ENCODE assay signal across 8 cellular contexts in genomic region chr6:117483004-117483644, GRCh38. TPM values are rescaled to one million over a fixed set of nuclear protein-coding genes. Genes with fewer than 3 reads are reported as not detected.
DNase-seq lines count a peak whose midpoint lies in the region; ATAC-seq, FAIRE-seq and TF ChIP-seq lines count a peak whose summit lies in the region.

No MANE protein-coding gene starts in this region.

- peaks cover 38% of the 10 kb centered on the region for H3K27me3 Mint-ChIP-seq in activated T-helper 1 cell treated with anti-CD3 and anti-CD28 coated beads, Interleukin-12 subunit alpha, Interleukin-12 subunit beta, Interleukin-2, Interleukin-4 antibody, amounts not matched to agents 30 ng/mL and 10 ng/mL and 1 ng/mL, durations not matched to agents 14 hours and 24 hours and 36 hours (ENCODE audit: insufficient read depth)
- peaks cover 31% of the 10 kb centered on the region for H3K27me3 Mint-ChIP-seq in neural crest cell (ENCODE audit: low read depth)

- H3K4me1 Mint-ChIP-seq in activated T-helper 1 cell treated with anti-CD3 and anti-CD28 coated beads, Interleukin-12 subunit alpha, Interleukin-12 subunit beta, Interleukin-2, Interleukin-4 antibody, amounts not matched to agents 30 ng/mL and 10 ng/mL and 1 ng/mL, durations not matched to agents 14 hours and 24 hours and 36 hours (ENCODE audit: low read depth) = peaks cover 23% of the 10 kb centered on the region
- H3K4me1 Mint-ChIP-seq in neural crest cell = peaks cover 26% of the 10 kb centered on the region

- no peak for ATAC-seq in HG03280 (IDR thresholded peaks at IDR 0.05; ENCODE audit: unreplicated experiment)

- peak overlapping the region; percentile 91 for H3K27ac Mint-ChIP-seq in activated T-helper 1 cell treated with anti-CD3 and anti-CD28 coated beads, Interleukin-12 subunit alpha, Interleukin-12 subunit beta, Interleukin-2, Interleukin-4 antibody, amounts not matched to agents 30 ng/mL and 10 ng/mL and 1 ng/mL, durations not matched to agents 14 hours and 24 hours and 36 hours
- H3K27ac Mint-ChIP-seq in neural crest cell (ENCODE audit: unreplicated experiment) = peak overlapping the region; percentile 69

- peak overlapping the region; percentile 95 for H3K4me3 Mint-ChIP-seq in activated T-helper 1 cell treated with anti-CD3 and anti-CD28 coated beads, Interleukin-12 subunit alpha, Interleukin-12 subunit beta, Interleukin-2, Interleukin-4 antibody, amounts not matched to agents 30 ng/mL and 10 ng/mL and 1 ng/mL, durations not matched to agents 14 hours and 24 hours and 36 hours
- peak overlapping the region; percentile 95 for H3K4me3 Mint-ChIP-seq in neural crest cell

- no peak for FAIRE-seq in frontal cortex (lab: Jason Lieb, UNC)

- intact Hi-C loops in activated T-helper 1 cell treated with anti-CD3 and anti-CD28 coated beads, Interleukin-12 subunit alpha, Interleukin-12 subunit beta, Interleukin-2, Interleukin-4 antibody, amounts not matched to agents 30 ng/mL and 10 ng/mL and 1 ng/mL, durations not matched to agents 14 hours and 24 hours and 36 hours (cut with micrococcal nuclease) = loop anchor here (1.0 to 5.0 kb wide), 3 partner anchors 65 to 1169 kb away; partner anchors contain the start of genes CEP85L and NUS1

- CTCF ChIA-PET in HEK293T (lab: Yijun Ruan, JAX) = interaction anchor here (0.7 to 1.1 kb wide), 3 partner anchors 34 to 1223 kb away, joined by 3 to 4 read pairs (median 3); no protein-coding TSS in a partner anchor

- DNase-seq in NCI-H748 (lab: John Stamatoyannopoulos, UW; ENCODE audit: unreplicated experiment) (peak; percentile 72), NCI-H748 treated with DMSO at 0.1 percent for 48 hours (lab: John Stamatoyannopoulos, UW) (no peak), HEK293T (ENCODE audit: extremely low spot score) (peak; percentile 66), NCI-H345 (lab: John Stamatoyannopoulos, UW) (peak; percentile 59), frontal cortex (ENCODE audit: low spot score in 2 of 2) (peak; percentile 33), neural crest cell (ENCODE audit: low read depth, low spot score) (peak; percentile 60)
- DNase-seq in activated T-helper 1 cell treated with anti-CD3 and anti-CD28 coated beads, Interleukin-12 subunit alpha, Interleukin-12 subunit beta, Interleukin-2, Interleukin-4 antibody, amounts not matched to agents 30 ng/mL and 10 ng/mL and 1 ng/mL, durations not matched to agents 14 hours and 24 hours and 36 hours (ENCODE audit: low spot score) = no peak

- TF ChIP-seq CTCF in neural crest cell (conservative IDR thresholded peaks at IDR 0.05) = no peak

- H3K9me3 Mint-ChIP-seq in activated T-helper 1 cell treated with anti-CD3 and anti-CD28 coated beads, Interleukin-12 subunit alpha, Interleukin-12 subunit beta, Interleukin-2, Interleukin-4 antibody, amounts not matched to agents 30 ng/mL and 10 ng/mL and 1 ng/mL, durations not matched to agents 14 hours and 24 hours and 36 hours = no peaks in the 10 kb centered on the region
- peaks cover 3% of the 10 kb centered on the region for H3K9me3 Mint-ChIP-seq in neural crest cell

- POLR2A ChIA-PET in HEK293T (lab: Yijun Ruan, JAX) = interaction anchor here (0.7 to 2.0 kb wide), 11 partner anchors 8 to 437 kb away, joined by 3 to 7 read pairs (median 3); partner anchors contain the start of gene GOPC

- H3K36me3 Mint-ChIP-seq in activated T-helper 1 cell treated with anti-CD3 and anti-CD28 coated beads, Interleukin-12 subunit alpha, Interleukin-12 subunit beta, Interleukin-2, Interleukin-4 antibody, amounts not matched to agents 30 ng/mL and 10 ng/mL and 1 ng/mL, durations not matched to agents 14 hours and 24 hours and 36 hours (ENCODE audit: low read depth) = no peaks in the 10 kb centered on the region
- H3K36me3 Mint-ChIP-seq in neural crest cell (ENCODE audit: low read depth) = peaks cover 5% of the 10 kb centered on the region

TF ChIP-seq in HEK293T, 16 proteins besides CTCF, POLR2A, EP300 and RAD21:
- TF ChIP-seq HDGF (IDR thresholded peaks at IDR 0.05; ENCODE audit: borderline replicate concordance) = no peak
- TF ChIP-seq SP1 (IDR thresholded peaks at IDR 0.05) = no peak
- peak; percentile 93 for TF ChIP-seq L3MBTL2 (conservative IDR thresholded peaks at IDR 0.05)

RNA-seq across cellular contexts. Expression of gene DCBLD1, which starts 0.7 kb away (rescaled TPM):
- total RNA-seq in activated T-helper 1 cell treated with anti-CD3 and anti-CD28 coated beads, Interleukin-12 subunit alpha, Interleukin-12 subunit beta, Interleukin-2, Interleukin-4 antibody, amounts not matched to agents 30 ng/mL and 10 ng/mL and 1 ng/mL, durations not matched to agents 14 hours and 24 hours and 36 hours = 3.9 and 4.5 TPM in 2 replicates
- total RNA-seq in frontal cortex = 3.7 TPM
- total RNA-seq in neural crest cell = 9.1 and 10.1 TPM in 2 replicates

RNA-seq across cellular contexts. Expression of gene ROS1, which starts 57.4 kb away (rescaled TPM):
- not detected in 2 replicates for total RNA-seq in activated T-helper 1 cell treated with anti-CD3 and anti-CD28 coated beads, Interleukin-12 subunit alpha, Interleukin-12 subunit beta, Interleukin-2, Interleukin-4 antibody, amounts not matched to agents 30 ng/mL and 10 ng/mL and 1 ng/mL, durations not matched to agents 14 hours and 24 hours and 36 hours
- total RNA-seq in frontal cortex = not detected
- total RNA-seq in neural crest cell = not detected in 2 replicates

Comparison
In these comparisons a context has a peak if more than half of its experiments do, and no peak if none do; other contexts are left out.
1. DNase-seq: peak in NCI-H748 (single experiment), HEK293T (single experiment), NCI-H345 (single experiment), frontal cortex (2 of 2) and neural crest cell (single experiment); none in NCI-H748 treated with DMSO at 0.1 percent for 48 hours (single experiment) and activated T-helper 1 cell treated with anti-CD3 and anti-CD28 coated beads, Interleukin-12 subunit alpha, Interleukin-12 subunit beta, Interleukin-2, Interleukin-4 antibody, amounts not matched to agents 30 ng/mL and 10 ng/mL and 1 ng/mL, durations not matched to agents 14 hours and 24 hours and 36 hours (single experiment).